In genomic region chr7:44629825-44630580, GRCh38 we compare ENCODE assay signal across 1 cellular context.
TF ChIP-seq lines count a peak whose summit lies in the region.

No MANE protein-coding gene starts in this region.

TF ChIP-seq in HepG2, 621 proteins besides CTCF, POLR2A, EP300 and RAD21:
- TF ChIP-seq ZSCAN20 (CRISPR knock-in tag; IDR thresholded peaks at IDR 0.05; ENCODE audit: borderline replicate concordance) = no peak
- no peak for TF ChIP-seq CENPX (CRISPR knock-in tag; IDR thresholded peaks at IDR 0.05)
- TF ChIP-seq SAFB2 (CRISPR knock-in tag; IDR thresholded peaks at IDR 0.05; ENCODE audit: borderline replicate concordance, low read depth) = no peak
- TF ChIP-seq, protein P1, sequence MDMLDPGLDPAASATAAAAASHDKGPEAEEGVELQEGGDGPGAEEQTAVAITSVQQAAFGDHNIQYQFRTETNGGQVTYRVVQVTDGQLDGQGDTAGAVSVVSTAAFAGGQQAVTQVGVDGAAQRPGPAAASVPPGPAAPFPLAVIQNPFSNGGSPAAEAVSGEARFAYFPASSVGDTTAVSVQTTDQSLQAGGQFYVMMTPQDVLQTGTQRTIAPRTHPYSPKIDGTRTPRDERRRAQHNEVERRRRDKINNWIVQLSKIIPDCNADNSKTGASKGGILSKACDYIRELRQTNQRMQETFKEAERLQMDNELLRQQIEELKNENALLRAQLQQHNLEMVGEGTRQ (IDR thresholded peaks at IDR 0.05; ENCODE audit: low read depth, low read length) = no peak
- TF ChIP-seq, protein P1 (CRISPR knock-in tag; IDR thresholded peaks at IDR 0.05; ENCODE audit: borderline replicate concordance) = no peak
- no peak for TF ChIP-seq SRSF9 (IDR thresholded peaks at IDR 0.05; ENCODE audit: borderline replicate concordance, insufficient read depth, low read depth, low read length, poor library complexity, severe bottlenecking)
- TF ChIP-seq ZNF558 (CRISPR knock-in tag; IDR thresholded peaks at IDR 0.05; ENCODE audit: borderline replicate concordance) = no peak
- no peak for TF ChIP-seq ZNF780A (CRISPR knock-in tag; IDR thresholded peaks at IDR 0.05)
- TF ChIP-seq ESRRA (CRISPR knock-in tag; IDR thresholded peaks at IDR 0.05; ENCODE audit: low read depth) = no peak
- TF ChIP-seq, protein P2, sequence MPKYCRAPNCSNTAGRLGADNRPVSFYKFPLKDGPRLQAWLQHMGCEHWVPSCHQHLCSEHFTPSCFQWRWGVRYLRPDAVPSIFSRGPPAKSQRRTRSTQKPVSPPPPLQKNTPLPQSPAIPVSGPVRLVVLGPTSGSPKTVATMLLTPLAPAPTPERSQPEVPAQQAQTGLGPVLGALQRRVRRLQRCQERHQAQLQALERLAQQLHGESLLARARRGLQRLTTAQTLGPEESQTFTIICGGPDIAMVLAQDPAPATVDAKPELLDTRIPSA (CRISPR knock-in tag; IDR thresholded peaks at IDR 0.05; ENCODE audit: borderline replicate concordance) = no peak
- no peak for TF ChIP-seq ZBTB20 (CRISPR knock-in tag; IDR thresholded peaks at IDR 0.05; ENCODE audit: borderline replicate concordance, low read depth)
